21 cellular contexts compared by ENCODE assay signal in the genomic region with DNA sequence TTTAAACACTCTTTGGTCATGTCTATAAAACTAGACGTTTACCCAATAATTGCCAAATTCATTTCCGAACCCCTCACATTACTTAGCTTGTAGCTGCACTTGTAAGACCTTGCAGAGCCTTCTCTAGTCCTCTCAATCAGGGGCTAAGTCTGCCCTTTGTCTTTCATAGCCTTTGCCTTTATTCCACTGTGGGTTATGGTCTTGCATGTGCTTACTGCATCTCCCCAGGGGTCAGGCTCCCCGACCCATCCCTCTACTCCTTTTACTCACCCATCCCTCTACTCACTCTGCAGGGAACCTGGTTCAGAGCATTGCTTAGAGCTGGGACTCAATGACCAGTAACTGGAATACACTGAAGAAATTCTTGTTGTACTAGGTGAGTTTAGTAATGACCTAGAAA.
"Had no signal": no experiment of that assay in that cellular context is flagged by ENCODE, and none has a peak within 500 bp of the region (broad histone marks: within the 10 kb centered on the region; RNA-seq: fewer than 3 reads in every experiment).

No MANE protein-coding gene starts in this region.

- DNase-seq: MV-4-11, NCI-H1048, NCI-H1105, NCI-H1436 treated with DMSO at 0.1 percent for 48 hours, NCI-H1694, NCI-H187 treated with DMSO at 0.1 percent for 48 hours, NCI-H2029 treated with DMSO at 0.1 percent for 48 hours, NCI-H2171 treated with DMSO at 0.1 percent for 48 hours, NCI-H524, NCI-H526 treated with DMSO at 0.1 percent for 48 hours, NCI-H774, Right ventricle myocardium superior, RPMI8226, SIG-M5 had no signal

- H3K4me3 ChIP-seq: K562, SJSA1, SK-N-MC had no signal

- H3K4me1 Mint-ChIP-seq: IgD-negative memory B cell had no signal

- H3K36me3 ChIP-seq: SJSA1 had no signal

- FAIRE-seq: HTR-8/SVneo, K562, RCC 7860 had no signal

- H3K9me3 ChIP-seq: SJSA1 had no signal

- H3K4me3 Mint-ChIP-seq: IgD-negative memory B cell had no signal

- H3K27me3 ChIP-seq: SJSA1 had no signal

- H3K4me1 ChIP-seq: SJSA1 had no signal

- H3K27ac ChIP-seq: HL-60, SJSA1, SK-N-MC had no signal

- ATAC-seq: K562 had no signal

- H3K36me3 Mint-ChIP-seq: IgD-negative memory B cell had no signal

- H3K27ac Mint-ChIP-seq: IgD-negative memory B cell had no signal
